Comparison of ENCODE assay signal across 1 cellular context in the genomic region with DNA sequence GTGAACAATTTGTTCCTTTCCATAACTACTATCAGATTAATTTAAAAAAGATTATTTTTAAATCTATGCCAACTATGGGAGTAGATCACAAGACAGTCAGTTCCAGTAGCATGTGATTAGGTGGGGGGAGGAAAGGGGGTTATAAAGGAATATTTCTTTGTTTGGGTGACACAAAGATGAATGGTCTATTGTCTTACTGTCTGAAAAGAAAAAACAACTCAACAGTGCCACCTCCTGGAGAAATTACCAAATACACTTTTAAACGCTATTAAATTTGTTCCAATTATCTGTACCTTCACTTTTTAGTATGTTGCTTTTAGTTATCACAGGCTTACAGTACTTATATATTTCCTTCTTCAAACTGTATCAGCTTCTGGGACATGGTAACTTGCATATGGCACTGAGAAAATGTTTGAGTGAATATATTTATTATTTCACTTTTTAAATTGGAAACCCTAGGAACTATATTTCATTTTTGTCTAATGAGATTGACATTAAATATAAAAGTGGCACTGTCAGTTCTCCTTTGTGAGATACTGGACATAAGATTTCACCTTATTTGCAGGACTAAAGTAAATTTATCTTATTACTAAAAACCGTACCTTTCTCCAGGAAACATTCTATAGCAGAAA.
TF ChIP-seq lines count a peak whose summit lies in the region.

No MANE protein-coding gene starts in this region.

TF ChIP-seq in H1, 55 proteins besides CTCF, POLR2A, EP300 and RAD21:
- TF ChIP-seq ZNF274 (IDR thresholded peaks at IDR 0.05; ENCODE audit: borderline replicate concordance, extremely low read depth, low read length) (no peak), HDAC2 (IDR thresholded peaks at IDR 0.05; ENCODE audit: borderline replicate concordance in 1 of 2, low read depth in 2 of 2, low read length in 2 of 2) (no peak), CREB1 (IDR thresholded peaks at IDR 0.05) (no peak), EZH2 (IDR thresholded peaks at IDR 0.05; ENCODE audit: low read depth, low read length, severe bottlenecking) (no peak), SIX5 (IDR thresholded peaks at IDR 0.05; ENCODE audit: low read depth, low read length) (no peak), CHD2 (IDR thresholded peaks at IDR 0.05; ENCODE audit: low read length) (no peak), MAFK (IDR thresholded peaks at IDR 0.05; ENCODE audit: low read depth, low read length) (no peak), RNF2 (IDR thresholded peaks at IDR 0.05; ENCODE audit: borderline replicate concordance, low read depth, low read length, missing control alignments, poor library complexity, severe bottlenecking) (no peak), TBP (IDR thresholded peaks at IDR 0.05; ENCODE audit: low read depth, low read length) (no peak), TAF1 (IDR thresholded peaks at IDR 0.05; ENCODE audit: low read depth, low read length) (no peak), POU5F1 (IDR thresholded peaks at IDR 0.05; ENCODE audit: low read depth, low read length) (no peak)
